11 cellular contexts compared by ENCODE assay signal in genomic region chr13:114071991-114072390, GRCh38.
DNase-seq lines count a peak whose midpoint lies in the region; ATAC-seq and TF ChIP-seq lines count a peak whose summit lies in the region.
"Had no signal": no experiment of that assay in that cellular context is flagged by ENCODE, and none has a peak within 500 bp of the region (broad histone marks: within the 10 kb centered on the region; RNA-seq: fewer than 3 reads in every experiment).

No MANE protein-coding gene starts in this region.

- H3K27me3 ChIP-seq in lower lobe of right lung (ENCODE audit: low read depth) = no peaks in the 10 kb centered on the region

- no peaks in the 10 kb centered on the region for H3K9me3 ChIP-seq in lower lobe of right lung

- no peak for TF ChIP-seq CTCF in lower lobe of right lung (IDR thresholded peaks at IDR 0.05)

- no peaks in the 10 kb centered on the region for H3K27me3 Mint-ChIP-seq in activated naive CD8-positive, alpha-beta T cell treated with anti-CD3 and anti-CD28 coated beads for 36 hours

- H3K4me1 Mint-ChIP-seq in activated naive CD8-positive, alpha-beta T cell treated with anti-CD3 and anti-CD28 coated beads for 36 hours = peaks cover 35% of the 10 kb centered on the region

- peaks cover 4% of the 10 kb centered on the region for H3K9me3 Mint-ChIP-seq in activated naive CD8-positive, alpha-beta T cell treated with anti-CD3 and anti-CD28 coated beads for 36 hours

- peak; percentile 53 for DNase-seq in activated effector memory CD4-positive, alpha-beta T cell treated with anti-CD3 and anti-CD28 coated beads, Interleukin-2, amount 50 U/mL, for 16 hours
- DNase-seq in activated effector memory CD4-positive, alpha-beta T cell treated with Interleukin-2 at 50 U/mL for 16 hours = no peak
- DNase-seq in activated naive CD8-positive, alpha-beta T cell treated with anti-CD3 and anti-CD28 coated beads for 36 hours = no peak
- DNase-seq in lower lobe of right lung (peak; percentile 42), substantia nigra (lab: John Stamatoyannopoulos, UW) (no peak), DMS 273 (lab: John Stamatoyannopoulos, UW; ENCODE audit: unreplicated experiment) (no peak), HK-2 (ENCODE audit: unreplicated experiment) (no peak)
- DNase-seq: erythroblast, NCI-H1092 treated with DMSO at 0.1 percent for 48 hours, NCI-H345 had no signal

- H3K4me3 Mint-ChIP-seq in activated naive CD8-positive, alpha-beta T cell treated with anti-CD3 and anti-CD28 coated beads for 36 hours = no peak overlapping the region

- peak overlapping the region; percentile 3 for H3K27ac Mint-ChIP-seq in activated naive CD8-positive, alpha-beta T cell treated with anti-CD3 and anti-CD28 coated beads for 36 hours

- peaks cover 25% of the 10 kb centered on the region for H3K36me3 Mint-ChIP-seq in activated naive CD8-positive, alpha-beta T cell treated with anti-CD3 and anti-CD28 coated beads for 36 hours

- peaks cover 16% of the 10 kb centered on the region for H3K36me3 ChIP-seq in lower lobe of right lung

- intact Hi-C loops in lower lobe of right lung (cut with DNase I) = no loop called here

- H3K4me3 ChIP-seq in lower lobe of right lung = no peak overlapping the region

- ATAC-seq in lower lobe of right lung = no peak
- no peak for ATAC-seq in GM18505 (IDR thresholded peaks at IDR 0.05; ENCODE audit: unreplicated experiment)

- H3K4me1 ChIP-seq in lower lobe of right lung = peaks cover 22% of the 10 kb centered on the region

- no peak for TF ChIP-seq POLR2A in GM18505 (IDR thresholded peaks at IDR 0.05; ENCODE audit: borderline replicate concordance, extremely low read depth, insufficient read depth, insufficient read length)

- H3K27ac ChIP-seq in lower lobe of right lung (no peak overlapping the region), substantia nigra (ENCODE audit: low read depth, low read length, poor library complexity, severe bottlenecking) (peak overlapping the region; percentile 63)

Comparison
In these comparisons a context has a peak if more than half of its experiments do, and no peak if none do; other contexts are left out.
1. DNase-seq: peak in activated effector memory CD4-positive, alpha-beta T cell treated with anti-CD3 and anti-CD28 coated beads, Interleukin-2, amount 50 U/mL, for 16 hours (single experiment) and lower lobe of right lung (single experiment); none in activated effector memory CD4-positive, alpha-beta T cell treated with Interleukin-2 at 50 U/mL for 16 hours (single experiment), activated naive CD8-positive, alpha-beta T cell treated with anti-CD3 and anti-CD28 coated beads for 36 hours (single experiment), substantia nigra (0 of 49), DMS 273 (single experiment) and HK-2 (single experiment).